In the genomic region with DNA sequence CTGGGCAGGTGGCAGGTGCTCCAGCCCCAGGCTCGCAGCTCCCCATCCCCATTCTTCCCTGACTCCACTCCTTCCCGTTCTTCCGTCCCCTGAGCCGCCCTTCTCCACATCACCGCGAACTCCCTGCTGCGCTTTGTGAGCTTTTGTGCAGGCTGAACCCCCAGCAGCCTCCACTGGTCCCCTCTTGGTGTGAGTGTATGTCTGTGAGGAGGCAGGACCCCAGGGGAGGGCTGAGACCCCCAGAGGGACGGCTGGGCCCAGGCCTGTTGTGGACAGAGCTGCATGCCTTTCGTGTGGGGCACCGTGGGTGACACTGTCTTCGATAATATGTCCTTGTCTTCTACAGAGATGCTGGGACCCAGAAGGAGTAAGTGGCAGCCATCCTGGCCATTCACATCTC, we compare ENCODE assay signal across 22 cellular contexts. TPM values are rescaled to one million over a fixed set of nuclear protein-coding genes. Genes with fewer than 3 reads are reported as not detected.
DNase-seq lines count a peak whose midpoint lies in the region; ATAC-seq, FAIRE-seq and TF ChIP-seq lines count a peak whose summit lies in the region.
"Had no signal": no experiment of that assay in that cellular context is flagged by ENCODE, and none has a peak within 500 bp of the region (broad histone marks: within the 10 kb centered on the region; RNA-seq: fewer than 3 reads in every experiment).

No MANE protein-coding gene starts in this region.

- H3K36me3 ChIP-seq in left ventricle myocardium inferior: no peaks in the 10 kb centered on the region
- no peaks in the 10 kb centered on the region for H3K36me3 ChIP-seq in heart right ventricle
- H3K36me3 ChIP-seq in kidney (ENCODE audit: control insufficient read depth in 1 of 2, insufficient read depth in 2 of 2, low read length in 2 of 2): no peaks in the 10 kb centered on the region
- no peaks in the 10 kb centered on the region for H3K36me3 ChIP-seq in neural progenitor cell
- no peaks in the 10 kb centered on the region for H3K36me3 ChIP-seq in aorta (ENCODE audit: control insufficient read depth in 1 of 2, insufficient read depth in 2 of 2, low read length in 1 of 2)
- H3K36me3 ChIP-seq in WERI-Rb-1: no peaks in the 10 kb centered on the region
- H3K36me3 ChIP-seq: SJCRH30 had no signal

- WGBS in heart right ventricle, 2 donors: 84 to 85% methylated on average over 11 of the region's 11 CpGs
- WGBS in aorta, 2 donors: 87 to 90% methylated on average over 11 of the region's 11 CpGs

- no peak overlapping the region for H3K4me3 Mint-ChIP-seq in neural progenitor cell
- H3K4me3 Mint-ChIP-seq: CD14-positive monocyte had no signal

- H3K9me3 Mint-ChIP-seq in neural progenitor cell: no peaks in the 10 kb centered on the region
- H3K9me3 Mint-ChIP-seq: CD14-positive monocyte had no signal

- H3K4me1 ChIP-seq in left ventricle myocardium inferior (no peaks in the 10 kb centered on the region), heart right ventricle (no peaks in the 10 kb centered on the region), kidney (ENCODE audit: control insufficient read depth in 1 of 2, insufficient read depth in 1 of 2, low read depth in 1 of 2, low read length in 2 of 2) (no peaks in the 10 kb centered on the region), neural progenitor cell (no peaks in the 10 kb centered on the region), aorta (ENCODE audit: control insufficient read depth in 1 of 2, insufficient read depth in 2 of 2, low read length in 2 of 2) (no peaks in the 10 kb centered on the region)
- H3K4me1 ChIP-seq: SJCRH30 had no signal

- peak overlapping the region; percentile 33 for H3K27ac Mint-ChIP-seq in neural progenitor cell

- H3K9me3 ChIP-seq in left ventricle myocardium inferior (replicated peaks) (no peaks in the 10 kb centered on the region), heart right ventricle (no peaks in the 10 kb centered on the region), kidney (ENCODE audit: control insufficient read depth in 1 of 2, low read length in 2 of 2) (no peaks in the 10 kb centered on the region), neural progenitor cell (ENCODE audit: low read depth) (no peaks in the 10 kb centered on the region), aorta (ENCODE audit: control insufficient read depth, low read length) (no peaks in the 10 kb centered on the region), WERI-Rb-1 (ENCODE audit: severe bottlenecking) (no peaks in the 10 kb centered on the region)
- H3K9me3 ChIP-seq: SJCRH30 had no signal

- intact Hi-C loops in left ventricle myocardium inferior (cut with micrococcal nuclease) (no loop called here), heart right ventricle (cut with DNase I) (no loop called here), kidney (cut with DNase I) (no loop called here), aorta (cut with DNase I) (no loop called here)

- H3K4me1 Mint-ChIP-seq in neural progenitor cell: peaks cover 10% of the 10 kb centered on the region

- peaks cover 9% of the 10 kb centered on the region for H3K27me3 ChIP-seq in left ventricle myocardium inferior (ENCODE audit: low read depth)
- peaks cover 0 to 7% (median 0%) of the 10 kb centered on the region in 7 donors for H3K27me3 ChIP-seq in heart right ventricle
- no peaks in the 10 kb centered on the region for H3K27me3 ChIP-seq in neural progenitor cell
- no peaks in the 10 kb centered on the region for H3K27me3 ChIP-seq in aorta (ENCODE audit: control insufficient read depth in 1 of 2, insufficient read depth in 2 of 2, low read length in 1 of 2)
- no peaks in the 10 kb centered on the region for H3K27me3 ChIP-seq in WERI-Rb-1 (ENCODE audit: insufficient read depth, low read depth, severe bottlenecking)
- H3K27me3 ChIP-seq: SJCRH30 had no signal

- H3K27ac ChIP-seq in left ventricle myocardium inferior (replicated peaks) (no peak overlapping the region), heart right ventricle (no peak overlapping the region), kidney (ENCODE audit: low read depth in 2 of 2, low read length in 2 of 2) (no peak overlapping the region), neural progenitor cell (no peak overlapping the region), aorta (ENCODE audit: low read depth in 1 of 2, low read length in 2 of 2) (no peak overlapping the region), WERI-Rb-1 (no peak overlapping the region)
- H3K27ac ChIP-seq: KMS-11, SJCRH30 had no signal

- DNase-seq in left ventricle myocardium inferior: peak; percentile 1
- DNase-seq in heart right ventricle: no peak
- DNase-seq in kidney: peak; percentile 43
- no peak for DNase-seq in neural progenitor cell (ENCODE audit: low spot score)
- peak; percentile 36 to 45 for DNase-seq in aorta
- DNase-seq in WERI-Rb-1: no peak
- no peak for DNase-seq in activated CD4-positive, alpha-beta T cell treated with anti-CD3 and anti-CD28 coated beads, Interleukin-2, amount 50 U/mL, for 1 hour
- DNase-seq: IMR-90, NCI-H1092 treated with DMSO at 0.1 percent for 48 hours, NCI-H2029 treated with DMSO at 0.1 percent for 48 hours, NCI-H524 treated with DMSO at 0.1 percent for 48 hours, NCI-H82, SJCRH30 had no signal

- no peak overlapping the region for H3K4me3 ChIP-seq in left ventricle myocardium inferior
- H3K4me3 ChIP-seq in heart right ventricle: no peak overlapping the region
- no peak overlapping the region for H3K4me3 ChIP-seq in kidney (ENCODE audit: low read length in 2 of 2)
- no peak overlapping the region for H3K4me3 ChIP-seq in neural progenitor cell
- no peak overlapping the region for H3K4me3 ChIP-seq in aorta (ENCODE audit: low read length in 2 of 2)
- no peak overlapping the region for H3K4me3 ChIP-seq in WERI-Rb-1 (ENCODE audit: low read depth, low read length)
- H3K4me3 ChIP-seq: SJCRH30 had no signal

- no peak overlapping the region for H3K4me2 ChIP-seq in neural progenitor cell
- H3K4me2 ChIP-seq: KMS-11 had no signal

- no peak for ATAC-seq in heart right ventricle
- ATAC-seq in aorta (ENCODE audit: low FRiP score): no peak
- ATAC-seq: Panc1 had no signal

- TF ChIP-seq CTCF in left ventricle myocardium inferior (IDR thresholded peaks at IDR 0.05; ENCODE audit: borderline replicate concordance) (no peak), heart right ventricle (IDR thresholded peaks at IDR 0.05) (no peak), kidney (IDR thresholded peaks at IDR 0.05; ENCODE audit: borderline replicate concordance, extremely low read depth, insufficient read depth) (no peak), neural progenitor cell (IDR thresholded peaks at IDR 0.05) (no peak), WERI-Rb-1 (IDR thresholded peaks at IDR 0.05; ENCODE audit: low read depth, low read length) (no peak)

- H2AFZ ChIP-seq in neural progenitor cell (replicated peaks): no peak overlapping the region

- peaks cover 6% of the 10 kb centered on the region for H3K27me3 Mint-ChIP-seq in neural progenitor cell (ENCODE audit: insufficient read depth, low read depth)

- H3K36me3 Mint-ChIP-seq in neural progenitor cell: no peaks in the 10 kb centered on the region
- H3K36me3 Mint-ChIP-seq: CD14-positive monocyte had no signal

- no peaks in the 10 kb centered on the region for H3F3A ChIP-seq in neural progenitor cell (ENCODE audit: low read depth)

- H3K9ac ChIP-seq in kidney (ENCODE audit: low read length in 2 of 2): no peak overlapping the region
- H3K9ac ChIP-seq in neural progenitor cell: no peak overlapping the region
- H3K9ac ChIP-seq: KMS-11 had no signal

- H4K20me1 ChIP-seq in neural progenitor cell (ENCODE audit: low read depth): no peaks in the 10 kb centered on the region

- no peaks in the 10 kb centered on the region for H3K79me2 ChIP-seq in neural progenitor cell (ENCODE audit: low read depth)

- no peak for FAIRE-seq in kidney (lab: Jason Lieb, UNC)
- FAIRE-seq: A204.1, G401.6, GM12892, H1, HTR-8/SVneo had no signal

RNA-seq across cellular contexts. Expression of a gene that starts 7.3 kb away (rescaled TPM):
- total RNA-seq in left ventricle myocardium inferior (0.55 TPM), heart right ventricle (under 1 TPM; 0.13 to 0.97 (median 0.41) TPM), kidney (2.3 TPM), neural progenitor cell (ENCODE audit: low replicate concordance) (not detected in 2 replicates), aorta (1 to 10 TPM; 5.7 to 6.8 TPM)
- polyA plus RNA-seq in heart right ventricle (1 to 10 TPM; 1.0 to 1.3 TPM), kidney (ENCODE audit: insufficient read depth, low read depth, low replicate concordance) (2.1 TPM), aorta (10 to 100 TPM in 1 of 2 donors, 1 to 10 TPM in 1; 2.4 to 75.1 TPM)
- total RNA-seq: Daoy, H1, SJCRH30 had no signal
- polyA plus RNA-seq: CD14-positive monocyte, H1 had no signal

RNA-seq across cellular contexts. Expression of a gene that starts 9.8 kb away (rescaled TPM):
- not detected for total RNA-seq in left ventricle myocardium inferior
- not detected for total RNA-seq in heart right ventricle
- under 1 TPM in 1 of 2 donors, not detected in 1; 0.13 TPM for polyA plus RNA-seq in heart right ventricle
- 0.22 TPM for total RNA-seq in kidney
- not detected for polyA plus RNA-seq in kidney (ENCODE audit: insufficient read depth, low read depth, low replicate concordance)
- not detected in 2 replicates for total RNA-seq in neural progenitor cell (ENCODE audit: low replicate concordance)
- not detected for total RNA-seq in aorta
- under 1 TPM in 1 of 2 donors, not detected in 1; 0.50 TPM for polyA plus RNA-seq in aorta
- total RNA-seq: Daoy, H1, IMR-90 had no signal
- polyA plus RNA-seq: H1, IMR-90 had no signal

RNA-seq across cellular contexts. Expression of a gene that starts 16.5 kb away (rescaled TPM):
- total RNA-seq in left ventricle myocardium inferior (17.7 TPM), heart right ventricle (10 to 100 TPM; 12.9 to 21.4 (median 17.2) TPM), kidney (27.9 TPM), neural progenitor cell (ENCODE audit: low replicate concordance) (41.8 and 42.0 TPM in 2 replicates), aorta (10 to 100 TPM; 21.7 to 22.1 TPM)
- polyA plus RNA-seq in heart right ventricle (1 to 10 TPM; 4.6 to 5.0 TPM), kidney (ENCODE audit: insufficient read depth, low read depth, low replicate concordance) (5.5 TPM), aorta (1 to 10 TPM; 8.0 to 8.5 TPM)

RNA-seq across cellular contexts. Expression of a gene that starts 43.2 kb away (rescaled TPM):
- total RNA-seq in left ventricle myocardium inferior (5.0 TPM), heart right ventricle (1 to 10 TPM; 2.3 to 9.3 (median 4.3) TPM), kidney (15.4 TPM), neural progenitor cell (ENCODE audit: low replicate concordance) (1.1 and 2.4 TPM in 2 replicates), aorta (10 to 100 TPM; 55.4 to 88.7 TPM)
- polyA plus RNA-seq in heart right ventricle (10 to 100 TPM in 1 of 2 donors, 1 to 10 TPM in 1; 1.5 to 17.9 TPM), kidney (ENCODE audit: insufficient read depth, low read depth, low replicate concordance) (12.9 TPM), aorta (100 to 1,000 TPM in 1 of 2 donors, 10 to 100 TPM in 1; 25.0 to 368 TPM)
- total RNA-seq: SJCRH30 had no signal

RNA-seq across cellular contexts. Expression of a gene that starts 47.6 kb away (rescaled TPM):
- total RNA-seq in left ventricle myocardium inferior (32.7 TPM), heart right ventricle (10 to 100 TPM; 13.0 to 91.1 (median 37.5) TPM), kidney (18.6 TPM), neural progenitor cell (ENCODE audit: low replicate concordance) (2.0 and 10.8 TPM in 2 replicates), aorta (10 to 100 TPM; 56.8 to 86.6 TPM)
- polyA plus RNA-seq in heart right ventricle (100 to 1,000 TPM in 1 of 2 donors, 10 to 100 TPM in 1; 59.6 to 182 TPM), kidney (ENCODE audit: insufficient read depth, low read depth, low replicate concordance) (47.8 TPM), aorta (100 to 1,000 TPM in 1 of 2 donors, 10 to 100 TPM in 1; 29.7 to 474 TPM)
- total RNA-seq: Daoy, IMR-90 had no signal
- polyA plus RNA-seq: IMR-90 had no signal

Comparison
In these comparisons a context has a peak if more than half of its experiments do, and no peak if none do; other contexts are left out.
1. DNase-seq: peak in left ventricle myocardium inferior (single experiment), kidney (single experiment) and aorta (2 of 2); none in heart right ventricle (0 of 2), neural progenitor cell (single experiment), WERI-Rb-1 (single experiment) and activated CD4-positive, alpha-beta T cell treated with anti-CD3 and anti-CD28 coated beads, Interleukin-2, amount 50 U/mL, for 1 hour (single experiment).